In genomic region chr3:46997453-46998091, GRCh38 we compare ENCODE assay signal across 1 cellular context.
A peak's percentile ranks its signal among the peaks of the same experiment; 100 is the strongest.
TF ChIP-seq lines count a peak whose summit lies in the region.

No MANE protein-coding gene starts in this region.

TF ChIP-seq in IMR-90, 13 proteins besides CTCF, POLR2A, EP300 and RAD21:
- TF ChIP-seq MAFK (IDR thresholded peaks at IDR 0.05; ENCODE audit: low read depth, low read length) (peak; percentile 67), BHLHE40 (IDR thresholded peaks at IDR 0.05; ENCODE audit: low read depth, low read length) (no peak), CEBPB (IDR thresholded peaks at IDR 0.05; ENCODE audit: low read depth, low read length) (no peak)
TF ChIP-seq in IMR-90: peak in this region for 1.
